Comparison of ENCODE assay signal across 9 cellular contexts in the genomic region with DNA sequence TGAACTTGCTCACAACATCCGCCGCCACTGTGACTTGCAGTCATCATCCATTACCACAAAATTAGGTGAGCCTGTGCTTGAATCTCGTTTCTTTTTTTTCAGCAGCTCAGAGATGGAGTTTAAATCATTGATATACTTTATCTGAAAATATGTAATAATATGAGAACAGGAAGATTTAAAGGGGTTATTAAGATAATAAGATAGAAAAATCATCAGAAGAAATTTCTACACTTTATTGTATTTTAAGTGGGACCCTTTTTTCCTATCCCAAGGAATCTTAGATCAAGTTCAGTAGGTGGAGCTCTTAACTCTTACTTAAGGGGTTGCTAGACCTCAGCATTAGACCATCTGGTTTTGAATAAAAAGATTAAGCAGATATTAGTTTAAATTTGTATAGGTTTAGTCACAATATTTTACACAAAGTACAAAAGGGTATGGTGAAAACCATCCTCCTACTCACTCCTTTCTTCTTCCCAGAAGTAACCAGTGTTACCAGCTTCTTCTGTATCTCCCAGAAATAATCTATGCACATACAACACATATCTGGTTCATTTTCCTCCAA. TPM values are rescaled to one million over a fixed set of nuclear protein-coding genes. Genes with fewer than 3 reads are reported as not detected.
DNase-seq lines count a peak whose midpoint lies in the region; ATAC-seq and TF ChIP-seq lines count a peak whose summit lies in the region.
"Had no signal": no experiment of that assay in that cellular context is flagged by ENCODE, and none has a peak within 500 bp of the region (broad histone marks: within the 10 kb centered on the region; RNA-seq: fewer than 3 reads in every experiment).

No MANE protein-coding gene starts in this region.

- no peaks in the 10 kb centered on the region for H3K36me3 ChIP-seq in CD4-positive, CD25-positive, alpha-beta regulatory T cell (ENCODE audit: control insufficient read depth, insufficient read depth, low read length)
- no peaks in the 10 kb centered on the region for H3K36me3 ChIP-seq in iPS-15b (ENCODE audit: control insufficient read depth, insufficient read depth, low read length)

- ATAC-seq in CD4-positive, CD25-positive, alpha-beta regulatory T cell (ENCODE audit: low read depth in 2 of 2) = peak; percentile 57 to 59
- peak; percentile 31 for ATAC-seq in GM18873 (IDR thresholded peaks at IDR 0.05; ENCODE audit: low FRiP score, unreplicated experiment)
- ATAC-seq in HG03066 (IDR thresholded peaks at IDR 0.05; ENCODE audit: low read depth, unreplicated experiment) = peak; percentile 39
- ATAC-seq in activated naive CD8-positive, alpha-beta T cell treated with anti-CD3 and anti-CD28 coated beads, Interleukin-2, amount 50 U/mL, for 24 hours = peak; percentile 48
- ATAC-seq in stimulated activated memory B cell treated with anti-CD40 and anti-IgM and Interleukin-4, amounts not matched to agents 10 μg/mL and 1 μg/mL and 100 μg/mL, for 72 hours = peak; percentile 58

- TF ChIP-seq CTCF in mesothelial cell of epicardium (IDR thresholded peaks at IDR 0.05; ENCODE audit: unreplicated experiment) = no peak

- peak overlapping the region; percentile 88 for H3K27ac ChIP-seq in CD4-positive, CD25-positive, alpha-beta regulatory T cell (ENCODE audit: insufficient read depth, low read length, poor library complexity, severe bottlenecking)

- H3K9ac ChIP-seq in iPS-15b (ENCODE audit: low read depth, low read length) = peak overlapping the region; percentile 80

- no peak overlapping the region for H3K27ac Mint-ChIP-seq in CD4-positive, CD25-positive, alpha-beta regulatory T cell
- H3K27ac Mint-ChIP-seq in activated naive CD8-positive, alpha-beta T cell treated with anti-CD3 and anti-CD28 coated beads, Interleukin-2, amount 50 U/mL, for 24 hours = no peak overlapping the region
- H3K27ac Mint-ChIP-seq in stimulated activated memory B cell treated with anti-CD40 and anti-IgM and Interleukin-4, amounts not matched to agents 10 μg/mL and 1 μg/mL and 100 μg/mL, for 72 hours = no peak overlapping the region
- no peak overlapping the region for H3K27ac Mint-ChIP-seq in mesothelial cell of epicardium

- peak in 1 of 3 donors; percentile 43 for DNase-seq in CD4-positive, CD25-positive, alpha-beta regulatory T cell
- DNase-seq in NCI-H526 treated with DMSO at 0.1 percent for 48 hours (lab: John Stamatoyannopoulos, UW) (peak; percentile 69), mesothelial cell of epicardium (ENCODE audit: low spot score in 2 of 2, unreplicated experiment in 2 of 2) (no peak)
- peak; percentile 56 for DNase-seq in activated naive CD8-positive, alpha-beta T cell treated with anti-CD3 and anti-CD28 coated beads, Interleukin-2, amount 50 U/mL, for 24 hours

- H3K4me1 ChIP-seq in CD4-positive, CD25-positive, alpha-beta regulatory T cell (ENCODE audit: control insufficient read depth, insufficient read depth, low read length, poor library complexity, severe bottlenecking) = peaks cover 12% of the 10 kb centered on the region
- H3K4me1 ChIP-seq in iPS-15b (ENCODE audit: control insufficient read depth, insufficient read depth, low read length) = no peaks in the 10 kb centered on the region

- no peaks in the 10 kb centered on the region for H3K9me3 ChIP-seq in CD4-positive, CD25-positive, alpha-beta regulatory T cell (ENCODE audit: control insufficient read depth in 2 of 2, low read length in 2 of 2)
- H3K9me3 ChIP-seq in iPS-15b (ENCODE audit: control insufficient read depth, insufficient read depth, low read length) = no peaks in the 10 kb centered on the region

- peak overlapping the region; percentile 100 for H3K4me3 ChIP-seq in CD4-positive, CD25-positive, alpha-beta regulatory T cell (ENCODE audit: low read depth, low read length)
- H3K4me3 ChIP-seq in iPS-15b (ENCODE audit: low read depth, low read length) = peak overlapping the region; percentile 97

- peaks cover 5 to 26% (median 13%) of the 10 kb centered on the region in 4 donors for H3K4me1 Mint-ChIP-seq in CD4-positive, CD25-positive, alpha-beta regulatory T cell
- peaks cover 19% of the 10 kb centered on the region for H3K4me1 Mint-ChIP-seq in activated naive CD8-positive, alpha-beta T cell treated with anti-CD3 and anti-CD28 coated beads, Interleukin-2, amount 50 U/mL, for 24 hours
- H3K4me1 Mint-ChIP-seq in stimulated activated memory B cell treated with anti-CD40 and anti-IgM and Interleukin-4, amounts not matched to agents 10 μg/mL and 1 μg/mL and 100 μg/mL, for 72 hours = peaks cover 6% of the 10 kb centered on the region
- no peaks in the 10 kb centered on the region for H3K4me1 Mint-ChIP-seq in mesothelial cell of epicardium

- no peak overlapping the region for H3K4me3 Mint-ChIP-seq in CD4-positive, CD25-positive, alpha-beta regulatory T cell
- H3K4me3 Mint-ChIP-seq in activated naive CD8-positive, alpha-beta T cell treated with anti-CD3 and anti-CD28 coated beads, Interleukin-2, amount 50 U/mL, for 24 hours = no peak overlapping the region
- H3K4me3 Mint-ChIP-seq in stimulated activated memory B cell treated with anti-CD40 and anti-IgM and Interleukin-4, amounts not matched to agents 10 μg/mL and 1 μg/mL and 100 μg/mL, for 72 hours = no peak overlapping the region
- no peak overlapping the region for H3K4me3 Mint-ChIP-seq in mesothelial cell of epicardium

- H3K9me3 Mint-ChIP-seq in CD4-positive, CD25-positive, alpha-beta regulatory T cell = peaks cover 0 to 2% (median 0%) of the 10 kb centered on the region in 7 donors
- no peaks in the 10 kb centered on the region for H3K9me3 Mint-ChIP-seq in activated naive CD8-positive, alpha-beta T cell treated with anti-CD3 and anti-CD28 coated beads, Interleukin-2, amount 50 U/mL, for 24 hours
- no peaks in the 10 kb centered on the region for H3K9me3 Mint-ChIP-seq in stimulated activated memory B cell treated with anti-CD40 and anti-IgM and Interleukin-4, amounts not matched to agents 10 μg/mL and 1 μg/mL and 100 μg/mL, for 72 hours
- no peaks in the 10 kb centered on the region for H3K9me3 Mint-ChIP-seq in mesothelial cell of epicardium

- H3K27me3 ChIP-seq in CD4-positive, CD25-positive, alpha-beta regulatory T cell (ENCODE audit: control insufficient read depth, insufficient read depth, low read length) = no peaks in the 10 kb centered on the region
- no peaks in the 10 kb centered on the region for H3K27me3 ChIP-seq in iPS-15b (ENCODE audit: control insufficient read depth, insufficient read depth, low read length)

- H3K27me3 Mint-ChIP-seq in CD4-positive, CD25-positive, alpha-beta regulatory T cell = peaks cover 10% of the 10 kb centered on the region
- peaks cover 4% of the 10 kb centered on the region for H3K27me3 Mint-ChIP-seq in activated naive CD8-positive, alpha-beta T cell treated with anti-CD3 and anti-CD28 coated beads, Interleukin-2, amount 50 U/mL, for 24 hours
- H3K27me3 Mint-ChIP-seq in stimulated activated memory B cell treated with anti-CD40 and anti-IgM and Interleukin-4, amounts not matched to agents 10 μg/mL and 1 μg/mL and 100 μg/mL, for 72 hours = no peaks in the 10 kb centered on the region
- H3K27me3 Mint-ChIP-seq in mesothelial cell of epicardium (ENCODE audit: low read depth) = no peaks in the 10 kb centered on the region

- peaks cover 10% of the 10 kb centered on the region for H3K36me3 Mint-ChIP-seq in CD4-positive, CD25-positive, alpha-beta regulatory T cell
- peaks cover 11% of the 10 kb centered on the region for H3K36me3 Mint-ChIP-seq in activated naive CD8-positive, alpha-beta T cell treated with anti-CD3 and anti-CD28 coated beads, Interleukin-2, amount 50 U/mL, for 24 hours (ENCODE audit: low read depth)
- H3K36me3 Mint-ChIP-seq in stimulated activated memory B cell treated with anti-CD40 and anti-IgM and Interleukin-4, amounts not matched to agents 10 μg/mL and 1 μg/mL and 100 μg/mL, for 72 hours = no peaks in the 10 kb centered on the region
- H3K36me3 Mint-ChIP-seq in mesothelial cell of epicardium = no peaks in the 10 kb centered on the region

RNA-seq across cellular contexts. Expression of a gene that starts 9.4 kb away (rescaled TPM):
- 41.9 TPM for total RNA-seq in CD4-positive, CD25-positive, alpha-beta regulatory T cell
- polyA plus RNA-seq in CD4-positive, CD25-positive, alpha-beta regulatory T cell = 10 to 100 TPM; 12.6 to 16.5 (median 13.9) TPM
- total RNA-seq in mesothelial cell of epicardium = 43.5 to 52.4 TPM (median 45.7 TPM) in 3 replicates

RNA-seq across cellular contexts. Expression of a gene that starts 32.0 kb away (rescaled TPM):
- not detected for total RNA-seq in CD4-positive, CD25-positive, alpha-beta regulatory T cell
- polyA plus RNA-seq in CD4-positive, CD25-positive, alpha-beta regulatory T cell = under 1 TPM in 3 of 4 donors, not detected in 1; 0.34 to 0.39 (median 0.38) TPM
- 8.8 to 11.7 TPM (median 9.6 TPM) in 3 replicates for total RNA-seq in mesothelial cell of epicardium
- total RNA-seq: activated CD8-positive, alpha-beta memory T cell treated with anti-CD3 and anti-CD28 coated beads for 36 hours had no signal

Comparison
In these comparisons a context has a peak if more than half of its experiments do, and no peak if none do; other contexts are left out.
1. DNase-seq: peak in NCI-H526 treated with DMSO at 0.1 percent for 48 hours (single experiment) and activated naive CD8-positive, alpha-beta T cell treated with anti-CD3 and anti-CD28 coated beads, Interleukin-2, amount 50 U/mL, for 24 hours (single experiment); none in mesothelial cell of epicardium (0 of 2).
2. Peak in every context shown above with its lines, with median percentiles within 50 percentile points of each other: ATAC-seq.